Comparison of ENCODE assay signal across 25 cellular contexts in genomic region chr7:131845573-131846337, GRCh38.
DNase-seq lines count a peak whose midpoint lies in the region; ATAC-seq and TF ChIP-seq lines count a peak whose summit lies in the region.
"Had no signal": no experiment of that assay in that cellular context is flagged by ENCODE, and none has a peak within 500 bp of the region (broad histone marks: within the 10 kb centered on the region; RNA-seq: fewer than 3 reads in every experiment).

No MANE protein-coding gene starts in this region.

- DNase-seq in NCI-H1105 treated with DMSO at 0.1 percent for 48 hours (lab: John Stamatoyannopoulos, UW) (peak; percentile 65), NCI-H1105 (lab: John Stamatoyannopoulos, UW) (no peak), DMS79 (lab: John Stamatoyannopoulos, UW) (peak; percentile 42), NCI-H1694 treated with DMSO at 0.1 percent for 48 hours (lab: John Stamatoyannopoulos, UW) (peak; percentile 60), glutamatergic neuron (no peak), left colon (no peak), NCI-H2081 (lab: John Stamatoyannopoulos, UW) (no peak)
- DNase-seq: CD4-positive, CD25-positive, alpha-beta regulatory T cell; DMS53; EL; GDM1; H9; HFFc6; IMR-90; KG1; MG63; NCI-H146; NCI-H2029 treated with DMSO at 0.1 percent for 48 hours; NCI-H446; NCI-H524 treated with DMSO at 0.1 percent for 48 hours; NCI-H774; Right ventricle myocardium superior; RPMI8226 had no signal

- no peak for ATAC-seq in left colon
- ATAC-seq: GM12878, GM23338 had no signal

- H3K4me1 Mint-ChIP-seq in glutamatergic neuron (ENCODE audit: low read depth, unreplicated experiment): peaks cover 27% of the 10 kb centered on the region
- H3K4me1 Mint-ChIP-seq: CD4-positive, CD25-positive, alpha-beta regulatory T cell; GM23338 had no signal

- no peak for TF ChIP-seq CTCF in glutamatergic neuron (IDR thresholded peaks at IDR 0.05; ENCODE audit: partially characterized antibody, unreplicated experiment)

- H3K36me3 Mint-ChIP-seq in glutamatergic neuron (ENCODE audit: unreplicated experiment): peaks cover 6% of the 10 kb centered on the region
- H3K36me3 Mint-ChIP-seq: CD4-positive, CD25-positive, alpha-beta regulatory T cell had no signal

- intact Hi-C loops in left colon (cut with DNase I, micrococcal nuclease): no loop called here

- peak overlapping the region; percentile 11 for H3K4me3 Mint-ChIP-seq in glutamatergic neuron (ENCODE audit: unreplicated experiment)
- H3K4me3 Mint-ChIP-seq: CD4-positive, CD25-positive, alpha-beta regulatory T cell; GM23338; H9; HFFc6 had no signal

- H3K9me3 Mint-ChIP-seq in glutamatergic neuron (ENCODE audit: unreplicated experiment): no peaks in the 10 kb centered on the region
- H3K9me3 Mint-ChIP-seq: GM23338, H9, HFFc6 had no signal

- no peak overlapping the region for H3K27ac Mint-ChIP-seq in glutamatergic neuron (ENCODE audit: unreplicated experiment)
- H3K27ac Mint-ChIP-seq: GM23338, H9, HFFc6 had no signal

- peaks cover 7% of the 10 kb centered on the region for H3K27me3 Mint-ChIP-seq in glutamatergic neuron (ENCODE audit: unreplicated experiment)

Comparison
In these comparisons a context has a peak if more than half of its experiments do, and no peak if none do; other contexts are left out.
1. DNase-seq: peak in NCI-H1105 treated with DMSO at 0.1 percent for 48 hours (single experiment), DMS79 (single experiment) and NCI-H1694 treated with DMSO at 0.1 percent for 48 hours (single experiment); none in NCI-H1105 (single experiment), glutamatergic neuron (single experiment), left colon (0 of 2) and NCI-H2081 (0 of 2).